Comparison of ENCODE assay signal across 8 cellular contexts in the genomic region with DNA sequence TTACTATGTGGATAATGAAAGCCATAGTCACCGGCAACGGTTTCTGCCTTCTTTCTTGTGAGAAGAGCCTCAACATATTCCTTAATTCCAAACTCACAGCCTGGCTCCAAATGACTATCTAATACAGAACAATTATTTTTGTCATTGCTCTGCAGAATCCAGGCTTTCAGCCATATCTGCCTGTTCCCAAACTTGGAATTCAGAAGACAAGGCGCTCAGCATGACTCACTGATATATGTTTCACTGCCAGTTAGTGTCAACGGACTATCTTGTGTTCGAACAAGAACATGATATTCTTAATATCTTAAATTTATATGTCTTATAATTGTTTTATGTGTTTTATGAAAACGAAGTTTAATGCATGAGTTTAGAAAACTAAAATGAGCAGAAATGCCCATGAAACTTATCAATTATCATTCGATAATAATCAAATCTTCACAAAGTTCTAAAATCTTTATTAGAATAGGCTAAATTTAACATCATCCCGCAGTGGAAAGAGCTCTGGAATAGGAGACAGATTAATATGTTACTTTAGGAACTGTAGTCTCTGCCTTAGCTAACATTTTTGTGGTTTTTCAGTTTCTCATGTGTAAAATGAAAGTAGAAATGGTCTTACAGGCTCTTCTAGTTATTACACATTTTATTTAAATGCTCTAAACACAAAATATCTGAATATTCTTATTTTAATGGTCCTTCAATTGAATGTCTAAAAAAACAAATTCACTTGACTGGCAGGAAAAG.
DNase-seq lines count a peak whose midpoint lies in the region; ATAC-seq and TF ChIP-seq lines count a peak whose summit lies in the region.

No MANE protein-coding gene starts in this region.

- peak; percentile 82 for ATAC-seq in GM19452 (IDR thresholded peaks at IDR 0.05; ENCODE audit: unreplicated experiment)
- peak; percentile 75 for ATAC-seq in HG03196 (IDR thresholded peaks at IDR 0.05; ENCODE audit: unreplicated experiment)

- no peaks in the 10 kb centered on the region for H3K9me3 Mint-ChIP-seq in chondrocyte (ENCODE audit: low read depth)
- no peaks in the 10 kb centered on the region for H3K9me3 Mint-ChIP-seq in type B pancreatic cell
- H3K9me3 Mint-ChIP-seq in glutamatergic neuron (ENCODE audit: unreplicated experiment): no peaks in the 10 kb centered on the region

- no peak for TF ChIP-seq CTCF in chondrocyte (IDR thresholded peaks at IDR 0.05)
- no peak for TF ChIP-seq CTCF in type B pancreatic cell (conservative IDR thresholded peaks at IDR 0.05)
- TF ChIP-seq CTCF in glutamatergic neuron (IDR thresholded peaks at IDR 0.05; ENCODE audit: partially characterized antibody, unreplicated experiment): no peak

- H3K36me3 Mint-ChIP-seq in chondrocyte (ENCODE audit: low read depth) (no peaks in the 10 kb centered on the region), type B pancreatic cell (no peaks in the 10 kb centered on the region), glutamatergic neuron (ENCODE audit: unreplicated experiment) (no peaks in the 10 kb centered on the region)

- H3K27me3 Mint-ChIP-seq in chondrocyte (ENCODE audit: low read depth) (no peaks in the 10 kb centered on the region), type B pancreatic cell (no peaks in the 10 kb centered on the region), glutamatergic neuron (ENCODE audit: unreplicated experiment) (no peaks in the 10 kb centered on the region)

- peak; percentile 5 for DNase-seq in AG08396 (ENCODE audit: low spot score)
- no peak for DNase-seq in chondrocyte (ENCODE audit: low spot score)
- DNase-seq in type B pancreatic cell (ENCODE audit: extremely low spot score, unreplicated experiment): no peak
- no peak for DNase-seq in NCI-H2227 treated with DMSO at 0.1 percent for 48 hours (lab: John Stamatoyannopoulos, UW)
- no peak for DNase-seq in stimulated activated CD4-positive, alpha-beta T cell treated with anti-CD3 and anti-CD28 coated beads, Interleukin-4, amount 100 ng/mL, for 1 hour
- DNase-seq in glutamatergic neuron: no peak

- H3K4me3 Mint-ChIP-seq in chondrocyte (ENCODE audit: unreplicated experiment) (peak overlapping the region; percentile 47), type B pancreatic cell (no peak overlapping the region), glutamatergic neuron (ENCODE audit: unreplicated experiment) (no peak overlapping the region)

- peaks cover 31% of the 10 kb centered on the region for H3K4me1 Mint-ChIP-seq in chondrocyte (ENCODE audit: low read depth)
- H3K4me1 Mint-ChIP-seq in type B pancreatic cell (ENCODE audit: unreplicated experiment): no peaks in the 10 kb centered on the region
- no peaks in the 10 kb centered on the region for H3K4me1 Mint-ChIP-seq in glutamatergic neuron (ENCODE audit: low read depth, unreplicated experiment)

- H3K27ac Mint-ChIP-seq in chondrocyte (ENCODE audit: unreplicated experiment): peak overlapping the region; percentile 71
- no peak overlapping the region for H3K27ac Mint-ChIP-seq in type B pancreatic cell
- no peak overlapping the region for H3K27ac Mint-ChIP-seq in glutamatergic neuron (ENCODE audit: unreplicated experiment)
